In the genomic region with DNA sequence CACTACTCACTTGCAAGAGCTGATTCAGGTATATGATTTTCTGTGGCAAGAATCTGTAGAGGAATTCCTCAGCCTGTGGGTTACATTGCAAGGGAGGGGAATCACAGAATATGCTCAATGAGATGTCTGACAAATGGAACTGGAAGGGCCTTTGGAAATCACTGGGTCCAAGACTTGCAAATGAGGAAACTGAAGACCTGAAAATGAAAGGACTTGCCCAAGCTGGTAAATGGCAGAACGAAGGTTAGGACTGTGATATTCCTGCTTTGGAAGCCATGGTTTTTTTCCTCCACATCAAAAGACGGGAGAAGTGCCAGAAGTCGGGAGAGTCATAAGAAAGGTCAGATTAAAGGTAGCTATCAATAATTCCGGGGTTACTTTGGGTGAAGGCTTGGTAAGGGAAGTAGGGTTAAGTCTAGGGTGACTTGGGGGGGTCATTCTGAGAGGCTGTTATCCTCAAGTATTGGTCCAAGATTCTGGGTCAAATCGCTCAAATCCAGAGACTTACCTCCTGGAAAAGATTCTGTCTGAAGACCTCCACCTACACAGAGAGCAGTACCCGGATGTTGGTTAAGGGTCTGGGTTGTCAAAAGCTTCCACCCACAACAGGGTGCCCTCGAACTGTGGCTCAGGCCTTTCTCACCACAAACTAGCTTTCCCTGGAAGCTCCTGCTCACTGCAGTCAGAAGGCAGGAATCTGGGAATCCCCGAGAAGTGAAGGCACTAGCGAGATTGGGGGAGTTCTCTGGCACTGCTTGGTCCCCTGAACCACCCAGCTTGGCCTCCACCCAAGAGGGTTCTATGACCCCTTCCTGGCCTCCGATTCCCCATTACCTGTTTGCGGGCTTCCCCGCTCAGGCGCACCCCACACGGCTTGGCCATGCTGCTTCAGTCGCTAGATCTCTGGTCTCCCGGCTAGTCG, we compare ENCODE assay signal across 8 cellular contexts. TPM values are rescaled to one million over a fixed set of nuclear protein-coding genes. Genes with fewer than 3 reads are reported as not detected.
DNase-seq lines count a peak whose midpoint lies in the region; ATAC-seq and TF ChIP-seq lines count a peak whose summit lies in the region.

Gene PSME2 (minus strand): TSS at position 911 of the 922 bp plus-strand sequence. CDS start 29 bp downstream, at position 882.

- H3K27ac Mint-ChIP-seq in H9 (peak within 1 kb of the TSS; percentile 96 to 99 (median 98)), activated B cell treated with CpG ODN at 0.5 μM for 24 hours (peak within 1 kb of the TSS; percentile 94), glutamatergic neuron (ENCODE audit: unreplicated experiment) (peak within 1 kb of the TSS; percentile 82)

- H3K27me3 Mint-ChIP-seq in H9 (ENCODE audit: low read depth) (no peaks in the 10 kb centered on the region), activated B cell treated with CpG ODN at 0.5 μM for 24 hours (no peaks in the 10 kb centered on the region), glutamatergic neuron (ENCODE audit: unreplicated experiment) (peaks cover 4% of the 10 kb centered on the region)

- peaks cover 19% of the 10 kb centered on the region for H3K23me2 ChIP-seq in H9 (ENCODE audit: insufficient read length, low read depth, low read length, poor library complexity, severe bottlenecking)

- no peaks in the 10 kb centered on the region for H4K20me1 ChIP-seq in H9 (ENCODE audit: control insufficient read depth, insufficient read depth, insufficient read length)

- H3K27ac ChIP-seq in H9 (ENCODE audit: insufficient read length, low read depth, low read length) (no peak within 1 kb of the TSS), parathyroid adenoma (peak within 1 kb of the TSS; percentile 93)

- CTCF ChIA-PET in activated B cell treated with CpG ODN at 0.5 μM for 24 hours (lab: Charles Lee) = interaction anchor here (0.8 to 4.2 kb wide), 6 partner anchors 10 to 163 kb away, joined by 3 to 45 read pairs (median 11); partner anchors contain the start of genes DCAF11, IRF9, PCK2 and PSME1

- H3K4me1 ChIP-seq in H9 (ENCODE audit: insufficient read depth, low read length) = no peaks in the 10 kb centered on the region
- peaks cover 14% of the 10 kb centered on the region for H3K4me1 ChIP-seq in parathyroid adenoma

- DNase-seq in ACHN = peak; percentile 13
- DNase-seq in H9 = no peak
- no peak for DNase-seq in activated B cell treated with CpG ODN at 0.5 μM for 24 hours
- DNase-seq in glutamatergic neuron = no peak
- DNase-seq in GM13976 (ENCODE audit: low spot score) = no peak

- H3K36me3 Mint-ChIP-seq in H9 (ENCODE audit: insufficient read depth in 1 of 3, low read depth in 3 of 3) (peaks cover 10 to 53% (median 50%) of the 10 kb centered on the region in 3 experiments), activated B cell treated with CpG ODN at 0.5 μM for 24 hours (ENCODE audit: low read depth) (peaks cover 71% of the 10 kb centered on the region), glutamatergic neuron (ENCODE audit: unreplicated experiment) (no peaks in the 10 kb centered on the region)

- H3K4me3 ChIP-seq in parathyroid adenoma (ENCODE audit: low read depth, low read length) = peak within 1 kb of the TSS; percentile 72

- POLR2A ChIA-PET in activated B cell treated with CpG ODN at 0.5 μM for 24 hours (lab: Charles Lee) = interaction anchor here (0.6 to 4.6 kb wide), 29 partner anchors 9 to 579 kb away, joined by 3 to 94 read pairs (median 5); partner anchors contain the start of genes AP1G2, CBLN3, CHMP4A and DCAF11

- H3K79me2 ChIP-seq in H9 (ENCODE audit: insufficient read depth, low read length) = peaks cover 8% of the 10 kb centered on the region; the same call in 1 of the 2 replicates
- peaks cover 18% of the 10 kb centered on the region for H3K79me2 ChIP-seq in parathyroid adenoma

- H2BK5ac ChIP-seq in H9 (ENCODE audit: insufficient read length, low read length) = no peak within 1 kb of the TSS

- H3K56ac ChIP-seq in H9 (ENCODE audit: insufficient read length, low read depth, low read length) = no peak within 1 kb of the TSS

- H2BK12ac ChIP-seq in H9 (ENCODE audit: insufficient read length, low read depth, low read length) = no peak within 1 kb of the TSS

- H3K23ac ChIP-seq in H9 (ENCODE audit: insufficient read length, low read depth, low read length) = no peak within 1 kb of the TSS

- no peak within 1 kb of the TSS for H2BK120ac ChIP-seq in H9 (ENCODE audit: low read depth, low read length, poor library complexity, severe bottlenecking)

- H2BK20ac ChIP-seq in H9 (ENCODE audit: low read depth, low read length, poor library complexity, severe bottlenecking) = no peak within 1 kb of the TSS

- H2BK15ac ChIP-seq in H9 (ENCODE audit: low read depth, low read length) = no peak within 1 kb of the TSS

- H3K14ac ChIP-seq in H9 (ENCODE audit: insufficient read depth, low read length) = peak within 1 kb of the TSS; percentile 81; the same call in 1 of the 2 replicates

- WGBS in H9 (ENCODE audit: extremely low coverage, insufficient read length, low lambda C conversion rate) = no CpG with 5 or more reads among the region's 17 CpGs

- intact Hi-C loops in activated B cell treated with CpG ODN at 0.5 μM for 24 hours (cut with micrococcal nuclease) = loop anchor here (1.0 to 2.0 kb wide), 6 partner anchors 10 to 825 kb away; partner anchors contain the start of genes GMPR2, IPO4, NEDD8 and PABPN1

- no peak within 1 kb of the TSS for H2AK5ac ChIP-seq in H9 (ENCODE audit: insufficient read length, low read length)

- TF ChIP-seq CTCF in H9 (conservative IDR thresholded peaks at IDR 0.05) = no peak
- no peak for TF ChIP-seq CTCF in activated B cell treated with CpG ODN at 0.5 μM for 24 hours (IDR thresholded peaks at IDR 0.05)
- TF ChIP-seq CTCF in glutamatergic neuron (IDR thresholded peaks at IDR 0.05; ENCODE audit: partially characterized antibody, unreplicated experiment) = no peak
- no peak for TF ChIP-seq CTCF in parathyroid adenoma (IDR thresholded peaks at IDR 0.05)
- TF ChIP-seq CTCF in GM13976 (IDR thresholded peaks at IDR 0.05; ENCODE audit: borderline replicate concordance, control extremely low read depth, extremely low read depth, insufficient read depth, missing control alignments) = no peak

- no peak within 1 kb of the TSS for H4K8ac ChIP-seq in H9 (replicated peaks; ENCODE audit: insufficient read length, low read depth, low read length)

- no peak within 1 kb of the TSS for H3K4ac ChIP-seq in H9 (ENCODE audit: low read depth, low read length)

- ATAC-seq in activated B cell treated with CpG ODN at 0.5 μM for 24 hours (ENCODE audit: low read depth) (no peak), HG03159 (IDR thresholded peaks at IDR 0.05; ENCODE audit: unreplicated experiment) (no peak), HG02870 (IDR thresholded peaks at IDR 0.05; ENCODE audit: unreplicated experiment) (no peak)

- H3K36me3 ChIP-seq in parathyroid adenoma (ENCODE audit: control insufficient read depth, insufficient read depth, low read length) = no peaks in the 10 kb centered on the region

- H2AFZ ChIP-seq in H9 (ENCODE audit: low read length) = no peak within 1 kb of the TSS
- peak within 1 kb of the TSS; percentile 96 for H2AFZ ChIP-seq in parathyroid adenoma

- H4K91ac ChIP-seq in H9 (ENCODE audit: insufficient read length, low read depth, low read length) = no peak within 1 kb of the TSS

- H3K9me3 Mint-ChIP-seq in H9 = no peaks in the 10 kb centered on the region
- H3K9me3 Mint-ChIP-seq in activated B cell treated with CpG ODN at 0.5 μM for 24 hours = no peaks in the 10 kb centered on the region
- peaks cover 9% of the 10 kb centered on the region for H3K9me3 Mint-ChIP-seq in glutamatergic neuron (ENCODE audit: unreplicated experiment)

- peaks cover 4% of the 10 kb centered on the region for H3K79me1 ChIP-seq in H9 (ENCODE audit: insufficient read depth, low read depth, low read length, poor library complexity, severe bottlenecking)

- H3K27me3 ChIP-seq in H9 (ENCODE audit: insufficient read depth, low read length) (no peaks in the 10 kb centered on the region), parathyroid adenoma (ENCODE audit: control insufficient read depth, insufficient read depth, low read length) (no peaks in the 10 kb centered on the region)

- H3K9ac ChIP-seq in H9 (ENCODE audit: extremely low read depth, insufficient read length, low read length) (peak within 1 kb of the TSS; percentile 86), parathyroid adenoma (peak within 1 kb of the TSS; percentile 74)

- in situ Hi-C loops in ACHN (cut with HindIII; ENCODE audit: low pct_ligation_motif_present, low pct_unique_long_range_greater_than_20kb, low sequenced_read_pairs) (no loop called here), GM13976 (cut with MboI; ENCODE audit: low sequenced_read_pairs, unreplicated experiment) (no loop called here)

- no peak within 1 kb of the TSS for H4K5ac ChIP-seq in H9 (ENCODE audit: insufficient read length, low read depth, low read length)

- peak within 1 kb of the TSS; percentile 77 for H3K18ac ChIP-seq in H9 (ENCODE audit: insufficient read length, low read depth, low read length)

- H3K4me2 ChIP-seq in H9 (ENCODE audit: insufficient read depth, insufficient read length, low read length) (peak within 1 kb of the TSS; percentile 83), parathyroid adenoma (ENCODE audit: low read length) (peak within 1 kb of the TSS; percentile 89)

- H3K4me1 Mint-ChIP-seq in H9 (peaks cover 24% of the 10 kb centered on the region in 2 experiments), activated B cell treated with CpG ODN at 0.5 μM for 24 hours (peaks cover 60% of the 10 kb centered on the region), glutamatergic neuron (ENCODE audit: low read depth, unreplicated experiment) (peaks cover 11% of the 10 kb centered on the region)

- no peak within 1 kb of the TSS for H3T11ph ChIP-seq in H9 (ENCODE audit: low read length)

- H3K4me3 Mint-ChIP-seq in H9 (peak within 1 kb of the TSS; percentile 96 to 99), activated B cell treated with CpG ODN at 0.5 μM for 24 hours (peak within 1 kb of the TSS; percentile 97), glutamatergic neuron (ENCODE audit: unreplicated experiment) (peak within 1 kb of the TSS; percentile 98)

- H3K9me3 ChIP-seq in H9 (ENCODE audit: control insufficient read depth, low read depth, low read length) = no peaks in the 10 kb centered on the region
- H3K9me3 ChIP-seq in parathyroid adenoma (ENCODE audit: control insufficient read depth, low read length) = no peaks in the 10 kb centered on the region

RNA-seq across cellular contexts. Expression of gene PSME2, which starts in this region (rescaled TPM):
- total RNA-seq in H9 (2021) = 125 and 126 TPM in 2 replicates
- total RNA-seq in activated B cell treated with CpG ODN at 0.5 μM for 24 hours = 285 and 312 TPM in 2 replicates
- 58.9 TPM for total RNA-seq in glutamatergic neuron (ENCODE audit: unreplicated experiment)
